1 cellular context compared by ENCODE assay signal in the genomic region with DNA sequence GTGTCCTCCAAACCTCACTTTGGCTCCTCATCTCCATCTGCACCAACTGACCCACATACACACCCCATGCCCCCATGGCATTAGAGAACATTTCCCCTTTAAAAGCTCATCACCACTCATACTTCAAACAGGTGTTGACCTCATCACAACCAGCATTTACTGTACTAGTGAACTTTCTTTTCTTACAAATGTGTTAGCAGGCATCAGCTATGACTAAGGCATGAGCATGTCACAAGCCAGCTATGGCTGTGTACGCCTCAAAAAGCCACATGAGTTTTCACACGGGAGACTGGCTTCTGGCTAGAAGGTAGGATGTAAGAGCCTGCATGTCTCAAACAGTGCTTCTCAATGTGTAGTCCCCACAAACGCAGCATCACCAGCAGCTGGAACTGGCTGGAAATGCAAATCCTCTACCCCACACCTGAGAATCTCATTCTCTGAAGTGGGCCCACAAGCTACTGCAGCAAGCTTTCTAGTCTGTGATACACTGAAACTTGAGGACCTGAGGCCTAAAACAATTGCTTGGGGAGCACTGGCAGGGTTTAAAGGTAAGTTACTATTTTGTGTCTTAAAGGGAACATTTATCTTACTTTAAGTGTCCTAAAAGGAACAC.
TF ChIP-seq lines count a peak whose summit lies in the region.

No MANE protein-coding gene starts in this region.

TF ChIP-seq in GM23338, 12 proteins besides CTCF, POLR2A, EP300 and RAD21 (continued from another document):
- TF ChIP-seq, protein P1, sequence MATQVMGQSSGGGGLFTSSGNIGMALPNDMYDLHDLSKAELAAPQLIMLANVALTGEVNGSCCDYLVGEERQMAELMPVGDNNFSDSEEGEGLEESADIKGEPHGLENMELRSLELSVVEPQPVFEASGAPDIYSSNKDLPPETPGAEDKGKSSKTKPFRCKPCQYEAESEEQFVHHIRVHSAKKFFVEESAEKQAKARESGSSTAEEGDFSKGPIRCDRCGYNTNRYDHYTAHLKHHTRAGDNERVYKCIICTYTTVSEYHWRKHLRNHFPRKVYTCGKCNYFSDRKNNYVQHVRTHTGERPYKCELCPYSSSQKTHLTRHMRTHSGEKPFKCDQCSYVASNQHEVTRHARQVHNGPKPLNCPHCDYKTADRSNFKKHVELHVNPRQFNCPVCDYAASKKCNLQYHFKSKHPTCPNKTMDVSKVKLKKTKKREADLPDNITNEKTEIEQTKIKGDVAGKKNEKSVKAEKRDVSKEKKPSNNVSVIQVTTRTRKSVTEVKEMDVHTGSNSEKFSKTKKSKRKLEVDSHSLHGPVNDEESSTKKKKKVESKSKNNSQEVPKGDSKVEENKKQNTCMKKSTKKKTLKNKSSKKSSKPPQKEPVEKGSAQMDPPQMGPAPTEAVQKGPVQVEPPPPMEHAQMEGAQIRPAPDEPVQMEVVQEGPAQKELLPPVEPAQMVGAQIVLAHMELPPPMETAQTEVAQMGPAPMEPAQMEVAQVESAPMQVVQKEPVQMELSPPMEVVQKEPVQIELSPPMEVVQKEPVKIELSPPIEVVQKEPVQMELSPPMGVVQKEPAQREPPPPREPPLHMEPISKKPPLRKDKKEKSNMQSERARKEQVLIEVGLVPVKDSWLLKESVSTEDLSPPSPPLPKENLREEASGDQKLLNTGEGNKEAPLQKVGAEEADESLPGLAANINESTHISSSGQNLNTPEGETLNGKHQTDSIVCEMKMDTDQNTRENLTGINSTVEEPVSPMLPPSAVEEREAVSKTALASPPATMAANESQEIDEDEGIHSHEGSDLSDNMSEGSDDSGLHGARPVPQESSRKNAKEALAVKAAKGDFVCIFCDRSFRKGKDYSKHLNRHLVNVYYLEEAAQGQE (IDR thresholded peaks at IDR 0.05; ENCODE audit: unreplicated experiment): no peak
- TF ChIP-seq EZH2 (IDR thresholded peaks at IDR 0.05; ENCODE audit: low read depth, unreplicated experiment) (no peak), CREB1 (CRISPR knock-in tag; IDR thresholded peaks at IDR 0.05; ENCODE audit: low read depth) (no peak), JUNB (IDR thresholded peaks at IDR 0.05; ENCODE audit: unreplicated experiment) (no peak), EZH2phosphoT487 (IDR thresholded peaks at IDR 0.05; ENCODE audit: unreplicated experiment) (no peak), STAT1 (IDR thresholded peaks at IDR 0.05; ENCODE audit: unreplicated experiment) (no peak), NANOG (IDR thresholded peaks at IDR 0.05; ENCODE audit: borderline replicate concordance) (no peak), ZNF114 (CRISPR knock-in tag; IDR thresholded peaks at IDR 0.05) (no peak), ZNF331 (CRISPR knock-in tag; IDR thresholded peaks at IDR 0.05; ENCODE audit: low read depth) (no peak)
- TF ChIP-seq, protein P2, sequence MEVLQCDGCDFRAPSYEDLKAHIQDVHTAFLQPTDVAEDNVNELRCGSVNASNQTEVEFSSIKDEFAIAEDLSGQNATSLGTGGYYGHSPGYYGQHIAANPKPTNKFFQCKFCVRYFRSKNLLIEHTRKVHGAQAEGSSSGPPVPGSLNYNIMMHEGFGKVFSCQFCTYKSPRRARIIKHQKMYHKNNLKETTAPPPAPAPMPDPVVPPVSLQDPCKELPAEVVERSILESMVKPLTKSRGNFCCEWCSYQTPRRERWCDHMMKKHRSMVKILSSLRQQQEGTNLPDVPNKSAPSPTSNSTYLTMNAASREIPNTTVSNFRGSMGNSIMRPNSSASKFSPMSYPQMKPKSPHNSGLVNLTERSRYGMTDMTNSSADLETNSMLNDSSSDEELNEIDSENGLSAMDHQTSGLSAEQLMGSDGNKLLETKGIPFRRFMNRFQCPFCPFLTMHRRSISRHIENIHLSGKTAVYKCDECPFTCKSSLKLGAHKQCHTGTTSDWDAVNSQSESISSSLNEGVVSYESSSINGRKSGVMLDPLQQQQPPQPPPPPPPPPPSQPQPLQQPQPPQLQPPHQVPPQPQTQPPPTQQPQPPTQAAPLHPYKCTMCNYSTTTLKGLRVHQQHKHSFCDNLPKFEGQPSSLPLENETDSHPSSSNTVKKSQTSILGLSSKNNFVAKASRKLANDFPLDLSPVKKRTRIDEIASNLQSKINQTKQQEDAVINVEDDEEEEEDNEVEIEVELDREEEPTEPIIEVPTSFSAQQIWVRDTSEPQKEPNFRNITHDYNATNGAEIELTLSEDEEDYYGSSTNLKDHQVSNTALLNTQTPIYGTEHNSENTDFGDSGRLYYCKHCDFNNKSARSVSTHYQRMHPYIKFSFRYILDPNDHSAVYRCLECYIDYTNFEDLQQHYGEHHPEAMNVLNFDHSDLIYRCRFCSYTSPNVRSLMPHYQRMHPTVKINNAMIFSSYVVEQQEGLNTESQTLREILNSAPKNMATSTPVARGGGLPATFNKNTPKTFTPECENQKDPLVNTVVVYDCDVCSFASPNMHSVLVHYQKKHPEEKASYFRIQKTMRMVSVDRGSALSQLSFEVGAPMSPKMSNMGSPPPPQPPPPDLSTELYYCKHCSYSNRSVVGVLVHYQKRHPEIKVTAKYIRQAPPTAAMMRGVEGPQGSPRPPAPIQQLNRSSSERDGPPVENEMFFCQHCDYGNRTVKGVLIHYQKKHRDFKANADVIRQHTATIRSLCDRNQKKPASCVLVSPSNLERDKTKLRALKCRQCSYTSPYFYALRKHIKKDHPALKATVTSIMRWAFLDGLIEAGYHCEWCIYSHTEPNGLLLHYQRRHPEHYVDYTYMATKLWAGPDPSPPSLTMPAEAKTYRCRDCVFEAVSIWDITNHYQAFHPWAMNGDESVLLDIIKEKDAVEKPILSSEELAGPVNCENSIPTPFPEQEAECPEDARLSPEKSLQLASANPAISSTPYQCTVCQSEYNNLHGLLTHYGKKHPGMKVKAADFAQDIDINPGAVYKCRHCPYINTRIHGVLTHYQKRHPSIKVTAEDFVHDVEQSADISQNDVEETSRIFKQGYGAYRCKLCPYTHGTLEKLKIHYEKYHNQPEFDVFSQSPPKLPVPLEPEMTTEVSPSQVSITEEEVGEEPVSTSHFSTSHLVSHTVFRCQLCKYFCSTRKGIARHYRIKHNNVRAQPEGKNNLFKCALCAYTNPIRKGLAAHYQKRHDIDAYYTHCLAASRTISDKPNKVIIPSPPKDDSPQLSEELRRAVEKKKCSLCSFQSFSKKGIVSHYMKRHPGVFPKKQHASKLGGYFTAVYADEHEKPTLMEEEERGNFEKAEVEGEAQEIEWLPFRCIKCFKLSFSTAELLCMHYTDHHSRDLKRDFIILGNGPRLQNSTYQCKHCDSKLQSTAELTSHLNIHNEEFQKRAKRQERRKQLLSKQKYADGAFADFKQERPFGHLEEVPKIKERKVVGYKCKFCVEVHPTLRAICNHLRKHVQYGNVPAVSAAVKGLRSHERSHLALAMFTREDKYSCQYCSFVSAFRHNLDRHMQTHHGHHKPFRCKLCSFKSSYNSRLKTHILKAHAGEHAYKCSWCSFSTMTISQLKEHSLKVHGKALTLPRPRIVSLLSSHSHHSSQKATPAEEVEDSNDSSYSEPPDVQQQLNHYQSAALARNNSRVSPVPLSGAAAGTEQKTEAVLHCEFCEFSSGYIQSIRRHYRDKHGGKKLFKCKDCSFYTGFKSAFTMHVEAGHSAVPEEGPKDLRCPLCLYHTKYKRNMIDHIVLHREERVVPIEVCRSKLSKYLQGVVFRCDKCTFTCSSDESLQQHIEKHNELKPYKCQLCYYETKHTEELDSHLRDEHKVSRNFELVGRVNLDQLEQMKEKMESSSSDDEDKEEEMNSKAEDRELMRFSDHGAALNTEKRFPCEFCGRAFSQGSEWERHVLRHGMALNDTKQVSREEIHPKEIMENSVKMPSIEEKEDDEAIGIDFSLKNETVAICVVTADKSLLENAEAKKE (CRISPR knock-in tag; IDR thresholded peaks at IDR 0.05): no peak
TF ChIP-seq in GM23338: peak in this region for 0.
